Comparison of ENCODE assay signal across 8 cellular contexts in the genomic region with DNA sequence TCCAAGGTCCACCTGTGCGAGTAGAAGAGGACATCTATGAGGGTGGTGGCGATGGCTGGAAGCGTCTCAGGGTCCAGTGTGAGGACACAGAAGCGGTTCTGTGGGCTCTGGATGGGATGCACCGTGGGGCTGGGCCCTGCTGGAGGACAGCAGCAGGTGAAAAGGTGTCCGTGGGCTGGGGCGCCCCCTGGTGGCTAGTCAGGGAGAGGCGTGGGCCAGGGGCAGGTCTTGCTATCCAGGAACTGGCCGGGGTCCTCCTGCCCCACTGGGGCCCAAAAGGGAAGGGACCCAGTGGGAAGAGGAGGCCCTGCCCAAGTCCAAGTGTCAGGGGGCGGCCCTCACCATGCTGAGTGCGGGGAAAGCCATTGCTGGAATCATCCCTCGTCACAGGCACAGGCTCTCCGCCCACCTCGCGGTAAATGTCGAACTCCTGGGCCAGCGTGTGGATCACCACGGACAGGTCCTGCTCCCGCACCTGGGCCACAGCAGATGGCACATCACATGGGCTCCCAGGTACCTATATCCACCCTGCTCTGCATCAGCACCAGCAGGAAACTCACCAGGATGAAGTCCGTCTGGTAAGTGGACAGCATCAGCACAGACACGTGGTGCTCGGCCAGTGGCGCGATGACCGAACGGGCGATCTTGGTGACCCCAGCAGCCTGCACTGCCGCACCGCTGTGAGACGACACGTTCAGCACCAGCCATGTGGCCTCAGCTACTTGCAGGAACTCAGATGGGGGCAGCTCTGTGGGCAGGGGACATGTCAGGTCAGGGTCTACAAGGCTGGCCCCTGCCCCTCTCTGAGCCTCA. TPM values are rescaled to one million over a fixed set of nuclear protein-coding genes. Genes with fewer than 3 reads are reported as not detected.
DNase-seq lines count a peak whose midpoint lies in the region; ATAC-seq and TF ChIP-seq lines count a peak whose summit lies in the region.

No MANE protein-coding gene starts in this region.

- no peaks in the 10 kb centered on the region for H3K27me3 ChIP-seq in uterus

- H3K4me3 ChIP-seq in fibroblast of villous mesenchyme (ENCODE audit: low read depth, low read length) (no peak overlapping the region), uterus (no peak overlapping the region)

- H3K4me1 ChIP-seq in uterus = peaks cover 13 to 23% of the 10 kb centered on the region in 2 donors

- H3K4me1 Mint-ChIP-seq in activated T-cell treated with anti-CD3 and anti-CD28 coated beads, Interleukin-2, amount 50 U/mL, for 24 hours (ENCODE audit: low read depth) = peaks cover 42% of the 10 kb centered on the region
- peaks cover 5% of the 10 kb centered on the region for H3K4me1 Mint-ChIP-seq in progenitor cell of endocrine pancreas (ENCODE audit: low read depth)

- in situ Hi-C loops in GM13976 (cut with MboI; ENCODE audit: low sequenced_read_pairs, unreplicated experiment) = loop anchor here (5.0 kb wide), 1 partner anchor 105 kb away; no protein-coding TSS in a partner anchor

- H3K36me3 ChIP-seq in uterus = no peaks in the 10 kb centered on the region

- H3K36me3 Mint-ChIP-seq in activated T-cell treated with anti-CD3 and anti-CD28 coated beads, Interleukin-2, amount 50 U/mL, for 24 hours (ENCODE audit: low read depth) = peaks cover 8% of the 10 kb centered on the region
- no peaks in the 10 kb centered on the region for H3K36me3 Mint-ChIP-seq in progenitor cell of endocrine pancreas (ENCODE audit: insufficient read depth)

- H3K4me3 Mint-ChIP-seq in activated T-cell treated with anti-CD3 and anti-CD28 coated beads, Interleukin-2, amount 50 U/mL, for 24 hours = no peak overlapping the region
- no peak overlapping the region for H3K4me3 Mint-ChIP-seq in progenitor cell of endocrine pancreas (ENCODE audit: low read depth)

- H3K27ac Mint-ChIP-seq in activated T-cell treated with anti-CD3 and anti-CD28 coated beads, Interleukin-2, amount 50 U/mL, for 24 hours = peak overlapping the region; percentile 37
- H3K27ac Mint-ChIP-seq in progenitor cell of endocrine pancreas = no peak overlapping the region

- no peaks in the 10 kb centered on the region for H3K9me3 ChIP-seq in uterus

- ATAC-seq in GM21390 (IDR thresholded peaks at IDR 0.05; ENCODE audit: unreplicated experiment) = no peak

- TF ChIP-seq POLR2A in uterus (IDR thresholded peaks at IDR 0.05) = no peak

- TF ChIP-seq CTCF in GM13976 (IDR thresholded peaks at IDR 0.05; ENCODE audit: borderline replicate concordance, control extremely low read depth, extremely low read depth, insufficient read depth, missing control alignments) = peak; percentile 86
- peak; percentile 84 for TF ChIP-seq CTCF in fibroblast of villous mesenchyme (IDR thresholded peaks at IDR 0.05; ENCODE audit: insufficient read depth, low read depth, low read length)
- TF ChIP-seq CTCF in progenitor cell of endocrine pancreas (IDR thresholded peaks at IDR 0.05; ENCODE audit: unreplicated experiment) = peak; percentile 91
- peak; percentile 67 to 80 (median 78) for TF ChIP-seq CTCF in uterus (IDR thresholded peaks at IDR 0.05)

- DNase-seq in AG08395 (ENCODE audit: low spot score) (peak; percentile 50), GM13976 (ENCODE audit: low spot score) (peak; percentile 89), OCI-M1 (lab: John Stamatoyannopoulos, UW) (peak; percentile 81), fibroblast of villous mesenchyme (ENCODE audit: low read depth) (no peak), progenitor cell of endocrine pancreas (ENCODE audit: low spot score, unreplicated experiment) (peak; percentile 75), uterus (peak; percentile 68 to 71)
- DNase-seq in activated T-cell treated with anti-CD3 and anti-CD28 coated beads, Interleukin-2, amount 50 U/mL, for 24 hours = peak; percentile 93

- H3K27ac ChIP-seq in uterus = peak overlapping the region in 1 of 2 donors; percentile 95

- H3K9me3 Mint-ChIP-seq in activated T-cell treated with anti-CD3 and anti-CD28 coated beads, Interleukin-2, amount 50 U/mL, for 24 hours = no peaks in the 10 kb centered on the region
- H3K9me3 Mint-ChIP-seq in progenitor cell of endocrine pancreas (ENCODE audit: low read depth) = no peaks in the 10 kb centered on the region

- intact Hi-C loops in uterus (cut with DNase I; ENCODE audit: low total_unique reads) = loop anchor here (5.0 kb wide), 1 partner anchor 100 kb away; a partner anchor contains a TSS

- H3K27me3 Mint-ChIP-seq in activated T-cell treated with anti-CD3 and anti-CD28 coated beads, Interleukin-2, amount 50 U/mL, for 24 hours = no peaks in the 10 kb centered on the region
- peaks cover 2% of the 10 kb centered on the region for H3K27me3 Mint-ChIP-seq in progenitor cell of endocrine pancreas

RNA-seq across cellular contexts. Expression of a gene that starts 2.3 kb away (rescaled TPM):
- total RNA-seq in fibroblast of villous mesenchyme = 1.6 and 4.3 TPM in 2 replicates
- total RNA-seq in progenitor cell of endocrine pancreas = 7.2 and 9.3 TPM in 2 replicates
- total RNA-seq in uterus = 10 to 100 TPM; 15.8 to 67.1 (median 27.7) TPM

RNA-seq across cellular contexts. Expression of a gene that starts 20.4 kb away (rescaled TPM):
- 0.43 TPM in 1 of 2 replicates, not detected in the other for total RNA-seq in fibroblast of villous mesenchyme
- not detected in 2 replicates for total RNA-seq in progenitor cell of endocrine pancreas
- total RNA-seq in uterus = 1 to 10 TPM in 1 of 4 donors, under 1 TPM in 2, not detected in 1; 0.76 to 8.8 (median 0.76) TPM

RNA-seq across cellular contexts. Expression of a gene that starts 39.7 kb away (rescaled TPM):
- total RNA-seq in fibroblast of villous mesenchyme (26.4 and 29.8 TPM in 2 replicates), progenitor cell of endocrine pancreas (10.6 and 13.4 TPM in 2 replicates), uterus (10 to 100 TPM in 2 of 4 donors, 1 to 10 TPM in 2; 2.8 to 33.6 (median 10.0) TPM)

RNA-seq across cellular contexts. Expression of a gene that starts 40.5 kb away (rescaled TPM):
- total RNA-seq in fibroblast of villous mesenchyme (7.4 and 7.8 TPM in 2 replicates), progenitor cell of endocrine pancreas (2.3 and 3.6 TPM in 2 replicates), uterus (1 to 10 TPM in 2 of 4 donors, under 1 TPM in 1, not detected in 1; under 0.01 to 3.0 (median 1.5) TPM)
